Comparison of ENCODE assay signal across 9 cellular contexts in genomic region chr3:62445267-62445666, GRCh38.
DNase-seq lines count a peak whose midpoint lies in the region; ATAC-seq and TF ChIP-seq lines count a peak whose summit lies in the region.
"Had no signal": no experiment of that assay in that cellular context is flagged by ENCODE, and none has a peak within 500 bp of the region (broad histone marks: within the 10 kb centered on the region; RNA-seq: fewer than 3 reads in every experiment).

No MANE protein-coding gene starts in this region.

- no peaks in the 10 kb centered on the region for H3K79me2 ChIP-seq in MM.1S (ENCODE audit: low read length)

- ATAC-seq in lower lobe of right lung = no peak
- ATAC-seq: gastroesophageal sphincter had no signal

- no peak for TF ChIP-seq CTCF in MM.1S (IDR thresholded peaks at IDR 0.05; ENCODE audit: low read length)
- no peak for TF ChIP-seq CTCF in astrocyte of the spinal cord (IDR thresholded peaks at IDR 0.05; ENCODE audit: low read depth, low read length)
- TF ChIP-seq CTCF in lower lobe of right lung (IDR thresholded peaks at IDR 0.05) = no peak
- no peak for TF ChIP-seq CTCF in tibial artery (IDR thresholded peaks at IDR 0.05)

- H2AFZ ChIP-seq in MM.1S (ENCODE audit: low read length) = no peak overlapping the region

- in situ Hi-C loops in astrocyte of the spinal cord (cut with HindIII; ENCODE audit: low sequenced_read_pairs) = no loop called here

- H3K36me3 ChIP-seq in MM.1S (replicated peaks; ENCODE audit: insufficient read depth, low read length) (no peaks in the 10 kb centered on the region), lower lobe of right lung (no peaks in the 10 kb centered on the region), tibial artery (no peaks in the 10 kb centered on the region)
- H3K36me3 ChIP-seq: gastroesophageal sphincter had no signal

- no peaks in the 10 kb centered on the region for H4K20me1 ChIP-seq in MM.1S (ENCODE audit: insufficient read depth, low read length)

- no peaks in the 10 kb centered on the region for H3K9me2 ChIP-seq in MM.1S (replicated peaks; ENCODE audit: insufficient read depth, low read length)

- H3K9ac ChIP-seq in MM.1S (ENCODE audit: low read length) = no peak overlapping the region

- H3K9me3 ChIP-seq in MM.1S (replicated peaks; ENCODE audit: insufficient read depth, low read length) (no peaks in the 10 kb centered on the region), lower lobe of right lung (no peaks in the 10 kb centered on the region), tibial artery (no peaks in the 10 kb centered on the region)
- H3K9me3 ChIP-seq: gastroesophageal sphincter had no signal

- no peak overlapping the region for H3K27ac ChIP-seq in MM.1S (ENCODE audit: low read length)
- H3K27ac ChIP-seq in lower lobe of right lung = no peak overlapping the region
- H3K27ac ChIP-seq in tibial artery = no peak overlapping the region
- H3K27ac ChIP-seq: gastroesophageal sphincter had no signal

- H3K4me1 ChIP-seq in MM.1S (ENCODE audit: low read length) = no peaks in the 10 kb centered on the region
- H3K4me1 ChIP-seq in lower lobe of right lung = no peaks in the 10 kb centered on the region
- peaks cover 0 to 8% (median 0%) of the 10 kb centered on the region in 4 donors for H3K4me1 ChIP-seq in tibial artery
- H3K4me1 ChIP-seq: gastroesophageal sphincter had no signal

- no peak overlapping the region for H3K4me3 ChIP-seq in MM.1S (ENCODE audit: low read length)
- peak overlapping the region; percentile 19 for H3K4me3 ChIP-seq in astrocyte of the spinal cord (ENCODE audit: low read depth, low read length)
- peak overlapping the region; percentile 23 for H3K4me3 ChIP-seq in lower lobe of right lung
- no peak overlapping the region for H3K4me3 ChIP-seq in tibial artery
- H3K4me3 ChIP-seq: gastroesophageal sphincter had no signal

- H3K27me3 ChIP-seq in MM.1S (replicated peaks; ENCODE audit: insufficient read depth, low read length) (no peaks in the 10 kb centered on the region), lower lobe of right lung (ENCODE audit: low read depth) (no peaks in the 10 kb centered on the region), tibial artery (peaks cover 0 to 3% of the 10 kb centered on the region in 2 donors)

- DNase-seq in DMS53 treated with DMSO at 0.1 percent for 48 hours (lab: John Stamatoyannopoulos, UW; ENCODE audit: unreplicated experiment) = peak; percentile 5
- peak; percentile 63 for DNase-seq in MM.1S
- DNase-seq in astrocyte of the spinal cord (ENCODE audit: low read depth, low spot score) = peak; percentile 34
- DNase-seq in lower lobe of right lung = no peak
- DNase-seq in NCI-H2196 (lab: John Stamatoyannopoulos, UW; ENCODE audit: unreplicated experiment) = no peak
- no peak for DNase-seq in tibial artery
- DNase-seq in NCI-H82 treated with DMSO at 0.1 percent for 48 hours (lab: John Stamatoyannopoulos, UW; ENCODE audit: unreplicated experiment) = no peak
- no peak for DNase-seq in NCI-H226

- intact Hi-C loops in lower lobe of right lung (cut with DNase I) = no loop called here
- intact Hi-C loops in tibial artery (cut with DNase I; ENCODE audit: low total_unique reads) = no loop called here

- H3K4me2 ChIP-seq in MM.1S (ENCODE audit: low read depth, low read length) = no peak overlapping the region

- H3F3A ChIP-seq in MM.1S (ENCODE audit: insufficient read depth, low read length) = no peaks in the 10 kb centered on the region

Comparison
In these comparisons a context has a peak if more than half of its experiments do, and no peak if none do; other contexts are left out.
1. DNase-seq: peak in DMS53 treated with DMSO at 0.1 percent for 48 hours (single experiment), MM.1S (single experiment) and astrocyte of the spinal cord (single experiment); none in lower lobe of right lung (single experiment), NCI-H2196 (single experiment), tibial artery (0 of 2), NCI-H82 treated with DMSO at 0.1 percent for 48 hours (single experiment) and NCI-H226 (single experiment).
2. H3K4me3 ChIP-seq: peak in astrocyte of the spinal cord (single experiment) and lower lobe of right lung (single experiment); none in MM.1S (single experiment) and tibial artery (0 of 2).